Comparison of ENCODE assay signal across 1 cellular context in genomic region chr4:169070895-169071218, GRCh38.
TF ChIP-seq lines count a peak whose summit lies in the region.

No MANE protein-coding gene starts in this region.

TF ChIP-seq in HepG2, 621 proteins besides CTCF, POLR2A, EP300 and RAD21 (continued from another document and continues in another):
- TF ChIP-seq ZXDC (CRISPR knock-in tag; IDR thresholded peaks at IDR 0.05) (no peak), ZSCAN9 (CRISPR knock-in tag; IDR thresholded peaks at IDR 0.05; ENCODE audit: borderline replicate concordance) (peak; percentile 80), SPEN (CRISPR knock-in tag; IDR thresholded peaks at IDR 0.05; ENCODE audit: low read depth) (peak; percentile 36; the same call in 1 of the 2 replicates), AGO1 (IDR thresholded peaks at IDR 0.05; ENCODE audit: low read depth, low read length, poor library complexity, severe bottlenecking) (no peak), PREB (CRISPR knock-in tag; IDR thresholded peaks at IDR 0.05) (no peak), HNRNPUL1 (IDR thresholded peaks at IDR 0.05; ENCODE audit: low read depth, low read length) (no peak), GTF2F1 (IDR thresholded peaks at IDR 0.05; ENCODE audit: low read length) (no peak), FOXO4 (CRISPR knock-in tag; conservative IDR thresholded peaks at IDR 0.05) (no peak), SIN3A (IDR thresholded peaks at IDR 0.05; ENCODE audit: borderline replicate concordance, low read depth, low read length) (0 out of 2 replicates have a peak, but pooled peaks have one; percentile 6), ZNF614 (CRISPR knock-in tag; IDR thresholded peaks at IDR 0.05; ENCODE audit: borderline replicate concordance) (peak; percentile 84; the same call in 1 of the 2 replicates), MATR3 (CRISPR knock-in tag; IDR thresholded peaks at IDR 0.05) (no peak), TRIM22 (IDR thresholded peaks at IDR 0.05) (no peak), ZNF574 (CRISPR knock-in tag; IDR thresholded peaks at IDR 0.05) (peak; percentile 71), RFX1 (IDR thresholded peaks at IDR 0.05) (no peak), HDAC6 (IDR thresholded peaks at IDR 0.05; ENCODE audit: low read depth, low read length) (no peak), ZNF460 (CRISPR knock-in tag; IDR thresholded peaks at IDR 0.05; ENCODE audit: borderline replicate concordance) (no peak), HDAC1 (CRISPR knock-in tag; IDR thresholded peaks at IDR 0.05) (no peak; the same call in 1 of the 2 replicates), ZNF724P (CRISPR knock-in tag; IDR thresholded peaks at IDR 0.05; ENCODE audit: borderline replicate concordance) (no peak), ONECUT2 (CRISPR knock-in tag; IDR thresholded peaks at IDR 0.05) (no peak), ZNF264 (CRISPR knock-in tag; IDR thresholded peaks at IDR 0.05) (no peak), GABPB1 (CRISPR knock-in tag; IDR thresholded peaks at IDR 0.05) (peak; percentile 51; the same call in 1 of the 2 replicates), MXD4 (CRISPR knock-in tag; IDR thresholded peaks at IDR 0.05) (peak; percentile 85), IKZF4 (CRISPR knock-in tag; IDR thresholded peaks at IDR 0.05; ENCODE audit: borderline replicate concordance, low read depth, not compliant biosample characterization) (no peak), ZNF503 (CRISPR knock-in tag; IDR thresholded peaks at IDR 0.05) (peak; percentile 69; the same call in 1 of the 2 replicates), MED1 (CRISPR knock-in tag; IDR thresholded peaks at IDR 0.05) (peak; percentile 77), CSRNP2 (CRISPR knock-in tag; conservative IDR thresholded peaks at IDR 0.05; ENCODE audit: low read depth) (no peak)
- TF ChIP-seq, protein P1, sequence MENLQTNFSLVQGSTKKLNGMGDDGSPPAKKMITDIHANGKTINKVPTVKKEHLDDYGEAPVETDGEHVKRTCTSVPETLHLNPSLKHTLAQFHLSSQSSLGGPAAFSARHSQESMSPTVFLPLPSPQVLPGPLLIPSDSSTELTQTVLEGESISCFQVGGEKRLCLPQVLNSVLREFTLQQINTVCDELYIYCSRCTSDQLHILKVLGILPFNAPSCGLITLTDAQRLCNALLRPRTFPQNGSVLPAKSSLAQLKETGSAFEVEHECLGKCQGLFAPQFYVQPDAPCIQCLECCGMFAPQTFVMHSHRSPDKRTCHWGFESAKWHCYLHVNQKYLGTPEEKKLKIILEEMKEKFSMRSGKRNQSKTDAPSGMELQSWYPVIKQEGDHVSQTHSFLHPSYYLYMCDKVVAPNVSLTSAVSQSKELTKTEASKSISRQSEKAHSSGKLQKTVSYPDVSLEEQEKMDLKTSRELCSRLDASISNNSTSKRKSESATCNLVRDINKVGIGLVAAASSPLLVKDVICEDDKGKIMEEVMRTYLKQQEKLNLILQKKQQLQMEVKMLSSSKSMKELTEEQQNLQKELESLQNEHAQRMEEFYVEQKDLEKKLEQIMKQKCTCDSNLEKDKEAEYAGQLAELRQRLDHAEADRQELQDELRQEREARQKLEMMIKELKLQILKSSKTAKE (CRISPR knock-in tag; IDR thresholded peaks at IDR 0.05; ENCODE audit: borderline replicate concordance) = no peak
- TF ChIP-seq, protein P2, sequence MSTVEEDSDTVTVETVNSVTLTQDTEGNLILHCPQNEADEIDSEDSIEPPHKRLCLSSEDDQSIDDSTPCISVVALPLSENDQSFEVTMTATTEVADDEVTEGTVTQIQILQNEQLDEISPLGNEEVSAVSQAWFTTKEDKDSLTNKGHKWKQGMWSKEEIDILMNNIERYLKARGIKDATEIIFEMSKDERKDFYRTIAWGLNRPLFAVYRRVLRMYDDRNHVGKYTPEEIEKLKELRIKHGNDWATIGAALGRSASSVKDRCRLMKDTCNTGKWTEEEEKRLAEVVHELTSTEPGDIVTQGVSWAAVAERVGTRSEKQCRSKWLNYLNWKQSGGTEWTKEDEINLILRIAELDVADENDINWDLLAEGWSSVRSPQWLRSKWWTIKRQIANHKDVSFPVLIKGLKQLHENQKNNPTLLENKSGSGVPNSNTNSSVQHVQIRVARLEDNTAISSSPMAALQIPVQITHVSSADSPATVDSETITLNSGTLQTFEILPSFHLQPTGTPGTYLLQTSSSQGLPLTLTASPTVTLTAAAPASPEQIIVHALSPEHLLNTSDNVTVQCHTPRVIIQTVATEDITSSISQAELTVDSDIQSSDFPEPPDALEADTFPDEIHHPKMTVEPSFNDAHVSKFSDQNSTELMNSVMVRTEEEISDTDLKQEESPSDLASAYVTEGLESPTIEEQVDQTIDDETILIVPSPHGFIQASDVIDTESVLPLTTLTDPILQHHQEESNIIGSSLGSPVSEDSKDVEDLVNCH (CRISPR knock-in tag; IDR thresholded peaks at IDR 0.05) = no peak
